In the genomic region with DNA sequence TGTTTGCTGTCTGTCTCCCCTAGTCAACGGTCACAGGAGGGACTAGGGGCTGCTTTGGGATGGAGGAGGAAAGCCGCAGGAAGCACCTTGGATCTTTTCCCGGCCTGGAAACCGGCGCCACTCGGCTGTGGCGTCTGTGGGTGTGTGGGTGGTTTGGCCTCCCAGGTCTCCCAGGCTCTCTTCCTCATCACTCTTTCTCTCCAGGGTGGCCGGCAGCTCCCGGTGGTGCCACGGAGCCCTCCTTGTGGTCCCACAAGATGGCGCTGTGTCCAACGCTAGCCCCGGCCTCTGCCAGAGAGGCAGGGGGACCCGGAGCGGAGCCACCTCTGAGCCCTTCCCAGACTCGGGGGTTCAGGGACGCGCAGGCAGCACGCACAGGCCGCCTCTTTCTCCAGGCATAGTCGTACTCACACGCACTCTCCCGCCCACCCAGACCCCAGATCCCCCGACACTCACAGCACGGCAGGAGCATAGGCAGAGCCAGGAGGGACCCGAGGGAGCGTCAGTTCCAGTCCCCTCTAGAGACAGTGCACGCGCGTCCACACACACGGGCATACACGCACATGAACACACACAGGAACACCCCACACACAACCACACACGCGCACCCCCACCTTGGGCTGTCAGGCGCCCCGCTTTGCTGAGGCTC, we compare ENCODE assay signal across 8 cellular contexts. TPM values are rescaled to one million over a fixed set of nuclear protein-coding genes. Genes with fewer than 3 reads are reported as not detected.
A peak's percentile ranks its signal among the peaks of the same experiment; 100 is the strongest.
DNase-seq lines count a peak whose midpoint lies in the region; ATAC-seq and TF ChIP-seq lines count a peak whose summit lies in the region.

No MANE protein-coding gene starts in this region.

- H3K9me3 ChIP-seq in Karpas-422 (ENCODE audit: low read length): no peaks in the 10 kb centered on the region
- no peaks in the 10 kb centered on the region for H3K9me3 ChIP-seq in cardiac muscle cell (ENCODE audit: low read depth)
- no peaks in the 10 kb centered on the region for H3K9me3 ChIP-seq in transverse colon

- H3K36me3 ChIP-seq in Karpas-422 (ENCODE audit: insufficient read depth, low read length) (no peaks in the 10 kb centered on the region), cardiac muscle cell (no peaks in the 10 kb centered on the region), transverse colon (no peaks in the 10 kb centered on the region)

- no peaks in the 10 kb centered on the region for H3K9me3 Mint-ChIP-seq in activated naive CD4-positive, alpha-beta T cell treated with anti-CD3 and anti-CD28 coated beads, Interleukin-2, amount 50 U/mL, for 72 hours

- intact Hi-C loops in posterior cingulate gyrus (cut with DNase I): loop anchor here (1.0 kb wide), 1 partner anchor 368 kb away; no protein-coding TSS in a partner anchor
- intact Hi-C loops in transverse colon (cut with DNase I; ENCODE audit: low total_unique reads): loop anchor here (5.0 kb wide), 2 partner anchors 286 to 366 kb away; a partner anchor contains a TSS

- no peaks in the 10 kb centered on the region for H3K9me2 ChIP-seq in Karpas-422 (replicated peaks; ENCODE audit: insufficient read depth, low read length)

- H3K9ac ChIP-seq in Karpas-422 (ENCODE audit: low read length): no peak overlapping the region

- no peak overlapping the region for H2AFZ ChIP-seq in Karpas-422 (ENCODE audit: low read length)

- no peak overlapping the region for H3K4me3 ChIP-seq in Karpas-422 (ENCODE audit: low read length)
- H3K4me3 ChIP-seq in cardiac muscle cell: no peak overlapping the region
- H3K4me3 ChIP-seq in transverse colon: peak overlapping the region in 3 of 4 donors; percentile 10 to 34 (median 23)

- H3K36me3 Mint-ChIP-seq in activated naive CD4-positive, alpha-beta T cell treated with anti-CD3 and anti-CD28 coated beads, Interleukin-2, amount 50 U/mL, for 72 hours: no peaks in the 10 kb centered on the region

- H3K79me2 ChIP-seq in Karpas-422 (ENCODE audit: low read length): no peaks in the 10 kb centered on the region

- H4K20me1 ChIP-seq in Karpas-422 (ENCODE audit: insufficient read depth, low read depth, low read length): no peaks in the 10 kb centered on the region

- H3K4me2 ChIP-seq in Karpas-422 (ENCODE audit: low read depth, low read length, poor library complexity, severe bottlenecking): no peak overlapping the region

- TF ChIP-seq EP300 in transverse colon (IDR thresholded peaks at IDR 0.05; ENCODE audit: low read depth): no peak

- in situ Hi-C loops in transverse colon (cut with MboI; ENCODE audit: low pct_ligation_motif_present in 1 of 4, low pct_unique_long_range_greater_than_20kb in 1 of 4, low sequenced_read_pairs in 3 of 4): loop anchor here in 3 of 4 donors (5.0 to 25.0 kb wide), 3 partner anchors 366 to 373 kb away; no protein-coding TSS in a partner anchor

- H3K27me3 ChIP-seq in Karpas-422 (ENCODE audit: low read length): no peaks in the 10 kb centered on the region; the same call in 1 of the 2 replicates
- H3K27me3 ChIP-seq in cardiac muscle cell: peaks cover 10% of the 10 kb centered on the region
- H3K27me3 ChIP-seq in transverse colon: no peaks in the 10 kb centered on the region

- DNase-seq in DMS53 (lab: John Stamatoyannopoulos, UW) (peak; percentile 94), Karpas-422 (peak; percentile 80), SKM-1 (lab: John Stamatoyannopoulos, UW; ENCODE audit: unreplicated experiment) (peak; percentile 43), cardiac muscle cell (ENCODE audit: low read depth in 1 of 2, low spot score in 1 of 2) (peak; percentile 87 to 88), posterior cingulate gyrus (peak; percentile 70 to 98 (median 86)), transverse colon (peak; percentile 85)
- peak; percentile 64 to 79 for DNase-seq in activated naive CD4-positive, alpha-beta T cell treated with anti-CD3 and anti-CD28 coated beads, Interleukin-2, amount 50 U/mL, for 72 hours (ENCODE audit: low spot score in 2 of 2)

- ATAC-seq in activated naive CD4-positive, alpha-beta T cell treated with anti-CD3 and anti-CD28 coated beads, Interleukin-2, amount 50 U/mL, for 72 hours: peak; percentile 80 to 93
- no peak for ATAC-seq in GM21447 (IDR thresholded peaks at IDR 0.05; ENCODE audit: unreplicated experiment)

- no peak for TF ChIP-seq POLR2A in transverse colon (IDR thresholded peaks at IDR 0.05)

- TF ChIP-seq CTCF in cardiac muscle cell (IDR thresholded peaks at IDR 0.05; ENCODE audit: low read depth, low read length): peak; percentile 78
- peak; percentile 67 to 80 (median 76) for TF ChIP-seq CTCF in transverse colon (IDR thresholded peaks at IDR 0.05)

- H3K4me1 ChIP-seq in Karpas-422 (ENCODE audit: low read length) (no peaks in the 10 kb centered on the region), cardiac muscle cell (ENCODE audit: low read depth) (peaks cover 2% of the 10 kb centered on the region), transverse colon (peaks cover 5 to 29% (median 13%) of the 10 kb centered on the region in 4 donors)

- 11% methylated on average over 25 of the region's 36 CpGs; no CpG with 5 or more reads in 1 of the 2 donors for WGBS in transverse colon (ENCODE audit: low coverage in 1 of 2), 2 donors

- H3K27ac ChIP-seq in Karpas-422 (ENCODE audit: low read length): no peak overlapping the region
- H3K27ac ChIP-seq in cardiac muscle cell: no peak overlapping the region
- H3K27ac ChIP-seq in transverse colon: no peak overlapping the region

- H3K27ac Mint-ChIP-seq in activated naive CD4-positive, alpha-beta T cell treated with anti-CD3 and anti-CD28 coated beads, Interleukin-2, amount 50 U/mL, for 72 hours: no peak overlapping the region

RNA-seq across cellular contexts. Expression of a gene that starts 31.2 kb away (rescaled TPM):
- not detected in 2 replicates for total RNA-seq in Karpas-422 (2014; rRNA removed; shearing (Covaris generic); ENCODE audit: low replicate concordance)
- under 1 TPM; 0.11 to 0.14 TPM for total RNA-seq in activated naive CD4-positive, alpha-beta T cell treated with anti-CD3 and anti-CD28 coated beads, Interleukin-2, amount 50 U/mL, for 72 hours
- total RNA-seq in cardiac muscle cell (0.06 TPM in 1 of 2 replicates, not detected in the other), transverse colon (under 1 TPM in 1 of 4 donors, not detected in 3; 0.48 TPM)
- 0.31 TPM in 1 of 2 replicates, not detected in the other for polyA plus RNA-seq in cardiac muscle cell

Comparison
In these comparisons a context has a peak if more than half of its experiments do, and no peak if none do; other contexts are left out.
1. DNase-seq: peak in every context shown above with its lines; median percentile 94 in DMS53; 88 in cardiac muscle cell; 86 in posterior cingulate gyrus; 85 in transverse colon; 80 in Karpas-422; 72 in activated naive CD4-positive, alpha-beta T cell treated with anti-CD3 and anti-CD28 coated beads, Interleukin-2, amount 50 U/mL, for 72 hours; 43 in SKM-1.
2. H3K4me3 ChIP-seq: peak in transverse colon (3 of 4); none in Karpas-422 (single experiment) and cardiac muscle cell (single experiment).